ENCODE assay signal across 8 cellular contexts in genomic region chr11:208177-208916, GRCh38. TPM values are rescaled to one million over a fixed set of nuclear protein-coding genes. Genes with fewer than 3 reads are reported as not detected.
DNase-seq lines count a peak whose midpoint lies in the region; ATAC-seq and TF ChIP-seq lines count a peak whose summit lies in the region.

No MANE protein-coding gene starts in this region.

- TF ChIP-seq CTCF in OCI-LY1 (IDR thresholded peaks at IDR 0.05; ENCODE audit: low read length) (no peak), epithelial cell of proximal tubule (conservative IDR thresholded peaks at IDR 0.05; ENCODE audit: low read depth, low read length) (no peak), mucosa of descending colon (IDR thresholded peaks at IDR 0.05) (no peak)

- H3K27ac ChIP-seq in OCI-LY1 (ENCODE audit: low read depth, low read length, poor library complexity, severe bottlenecking) = peak overlapping the region; percentile 94

- intact Hi-C loops in mucosa of descending colon (cut with DNase I, micrococcal nuclease) = no loop called here

- H3K9ac ChIP-seq in OCI-LY1 (ENCODE audit: low read length) = peak overlapping the region; percentile 79

- H3K9me3 ChIP-seq in OCI-LY1 (ENCODE audit: low read length) (no peaks in the 10 kb centered on the region), mucosa of descending colon (no peaks in the 10 kb centered on the region)

- H4K20me1 ChIP-seq in OCI-LY1 (ENCODE audit: insufficient read depth, low read length) = no peaks in the 10 kb centered on the region

- no peaks in the 10 kb centered on the region for H3K9me2 ChIP-seq in OCI-LY1 (ENCODE audit: low read depth, low read length)

- no peaks in the 10 kb centered on the region for H3K79me2 ChIP-seq in OCI-LY1 (ENCODE audit: insufficient read depth, low read length)

- H3F3A ChIP-seq in OCI-LY1 (ENCODE audit: insufficient read depth, low read length) = no peaks in the 10 kb centered on the region

- H3K4me3 ChIP-seq in OCI-LY1 (ENCODE audit: low read depth, low read length, poor library complexity, severe bottlenecking) (peak overlapping the region; percentile 70), epithelial cell of proximal tubule (ENCODE audit: low read depth, low read length) (peak overlapping the region; percentile 99), mucosa of descending colon (peak overlapping the region; percentile 62)

- DNase-seq in SHP77 (lab: John Stamatoyannopoulos, UW) (peak; percentile 2 to 24), SHP77 treated with DMSO at 0.1 percent for 48 hours (lab: John Stamatoyannopoulos, UW) (no peak), HK-2 (ENCODE audit: unreplicated experiment) (peak; percentile 59), activated T-cell treated with anti-CD3 and anti-CD28 coated beads for 48 hours (ENCODE audit: low read depth) (peak; percentile 86), epithelial cell of proximal tubule (ENCODE audit: low read depth) (no peak), mucosa of descending colon (peak; percentile 85 to 92 (median 91))
- peak; percentile 52 to 71 for DNase-seq in stimulated activated CD8-positive, alpha-beta memory T cell treated with anti-CD3 and anti-CD28 coated beads, Interleukin-4, amount 100 ng/mL, for 1 hour (ENCODE audit: low read depth in 2 of 2, low spot score in 1 of 2)

- H3K4me1 ChIP-seq in OCI-LY1 (ENCODE audit: insufficient read depth, low read length, severe bottlenecking) (peaks cover 26% of the 10 kb centered on the region), mucosa of descending colon (ENCODE audit: low read depth) (peaks cover 21% of the 10 kb centered on the region)

- H2AFZ ChIP-seq in OCI-LY1 (ENCODE audit: low read length) = no peak overlapping the region

- ATAC-seq in mucosa of descending colon = peak; percentile 75

- peak overlapping the region; percentile 68 for H3K4me2 ChIP-seq in OCI-LY1 (ENCODE audit: low read length)

- no peaks in the 10 kb centered on the region for H3K27me3 ChIP-seq in OCI-LY1 (ENCODE audit: insufficient read depth, low read length)

- peaks cover 64% of the 10 kb centered on the region for H3K36me3 ChIP-seq in OCI-LY1 (ENCODE audit: insufficient read depth, low read length)
- peaks cover 5% of the 10 kb centered on the region for H3K36me3 ChIP-seq in mucosa of descending colon (ENCODE audit: low read depth)

RNA-seq across cellular contexts. Expression of gene RIC8A, which starts 0.8 kb away (rescaled TPM):
- total RNA-seq in epithelial cell of proximal tubule (116 and 143 TPM in 2 replicates), mucosa of descending colon (10 to 100 TPM; 75.1 to 93.1 (median 82.2) TPM)

RNA-seq across cellular contexts. Expression of gene BET1L, which starts 1.1 kb away (rescaled TPM):
- 15.2 and 23.7 TPM in 2 replicates for total RNA-seq in epithelial cell of proximal tubule
- 10 to 100 TPM; 51.5 to 59.9 (median 55.8) TPM for total RNA-seq in mucosa of descending colon

RNA-seq across cellular contexts. Expression of gene SCGB1C1, which starts 15.5 kb away (rescaled TPM):
- total RNA-seq in epithelial cell of proximal tubule (not detected in 2 replicates), mucosa of descending colon (not detected)

RNA-seq across cellular contexts. Expression of gene SIRT3, which starts 27.8 kb away (rescaled TPM):
- total RNA-seq in epithelial cell of proximal tubule = 5.5 and 11.8 TPM in 2 replicates
- 10 to 100 TPM; 19.3 to 22.1 (median 22.0) TPM for total RNA-seq in mucosa of descending colon

RNA-seq across cellular contexts. Expression of gene PSMD13, which starts 28.4 kb away (rescaled TPM):
- total RNA-seq in epithelial cell of proximal tubule (222 and 249 TPM in 2 replicates), mucosa of descending colon (100 to 1,000 TPM in 1 of 3 donors, 10 to 100 TPM in 2; 92.6 to 110 (median 96.4) TPM)

Comparison
In these comparisons a context has a peak if more than half of its experiments do, and no peak if none do; other contexts are left out.
1. DNase-seq: peak in SHP77 (2 of 2), HK-2 (single experiment), activated T-cell treated with anti-CD3 and anti-CD28 coated beads for 48 hours (single experiment), mucosa of descending colon (3 of 3) and stimulated activated CD8-positive, alpha-beta memory T cell treated with anti-CD3 and anti-CD28 coated beads, Interleukin-4, amount 100 ng/mL, for 1 hour (2 of 2); none in SHP77 treated with DMSO at 0.1 percent for 48 hours (single experiment) and epithelial cell of proximal tubule (single experiment).
2. Peak in every context shown above with its lines, with median percentiles within 50 percentile points of each other: H3K4me3 ChIP-seq.